Comparison of ENCODE assay signal across 8 cellular contexts in genomic region chr17:82022310-82022980, GRCh38. TPM values are rescaled to one million over a fixed set of nuclear protein-coding genes. Genes with fewer than 3 reads are reported as not detected.
DNase-seq lines count a peak whose midpoint lies in the region; ATAC-seq lines count a peak whose summit lies in the region.

Gene CENPX (minus strand): TSS chr17:82022878. CDS start chr17:82022861, 17 bp downstream.

- H3K36me3 Mint-ChIP-seq in activated naive CD8-positive, alpha-beta T cell treated with anti-CD3 and anti-CD28 coated beads for 36 hours: peaks cover 1% of the 10 kb centered on the region
- H3K36me3 Mint-ChIP-seq in stimulated activated effector memory CD8-positive, alpha-beta T cell treated with anti-CD3 and anti-CD28 coated beads, Interleukin-12 subunit alpha, Interleukin-12 subunit beta, amount 100 ng/mL, for 72 hours: peaks cover 20% of the 10 kb centered on the region

- ATAC-seq in HG03196 (IDR thresholded peaks at IDR 0.05; ENCODE audit: unreplicated experiment) (peak; percentile 10), HG02870 (IDR thresholded peaks at IDR 0.05; ENCODE audit: unreplicated experiment) (no peak)
- peak; percentile 17 for ATAC-seq in stimulated activated effector memory CD8-positive, alpha-beta T cell treated with anti-CD3 and anti-CD28 coated beads, Interleukin-12 subunit alpha, Interleukin-12 subunit beta, amount 100 ng/mL, for 72 hours

- no peaks in the 10 kb centered on the region for H3K9me3 Mint-ChIP-seq in activated naive CD8-positive, alpha-beta T cell treated with anti-CD3 and anti-CD28 coated beads for 36 hours
- no peaks in the 10 kb centered on the region for H3K9me3 Mint-ChIP-seq in stimulated activated effector memory CD8-positive, alpha-beta T cell treated with anti-CD3 and anti-CD28 coated beads, Interleukin-12 subunit alpha, Interleukin-12 subunit beta, amount 100 ng/mL, for 72 hours

- peak within 1 kb of the TSS; percentile 85 for H3K4me3 ChIP-seq in iPS-11a (ENCODE audit: low read depth, low read length)

- H3K27me3 Mint-ChIP-seq in activated naive CD8-positive, alpha-beta T cell treated with anti-CD3 and anti-CD28 coated beads for 36 hours: no peaks in the 10 kb centered on the region

- H3K4me3 Mint-ChIP-seq in activated naive CD8-positive, alpha-beta T cell treated with anti-CD3 and anti-CD28 coated beads for 36 hours: peak within 1 kb of the TSS; percentile 89
- peak within 1 kb of the TSS; percentile 79 for H3K4me3 Mint-ChIP-seq in stimulated activated effector memory CD8-positive, alpha-beta T cell treated with anti-CD3 and anti-CD28 coated beads, Interleukin-12 subunit alpha, Interleukin-12 subunit beta, amount 100 ng/mL, for 72 hours

- peak; percentile 59 for DNase-seq in D341Med (ENCODE audit: low spot score)
- DNase-seq in activated naive CD8-positive, alpha-beta T cell treated with anti-CD3 and anti-CD28 coated beads for 36 hours: peak; percentile 27
- peak in 1 of 2 donors; percentile 66 for DNase-seq in stimulated activated effector memory CD8-positive, alpha-beta T cell treated with anti-CD3 and anti-CD28 coated beads, Interleukin-12 subunit alpha, Interleukin-12 subunit beta, amount 100 ng/mL, for 72 hours (ENCODE audit: low spot score in 2 of 2)
- DNase-seq in epidermal melanocyte (ENCODE audit: insufficient read length, low spot score): no peak
- no peak for DNase-seq in NK-92 treated with Interleukin-12 subunit alpha and Interleukin-12 subunit beta, amount 100 ng/mL, for 24 hours (lab: John Stamatoyannopoulos, UW)

- H3K4me1 Mint-ChIP-seq in activated naive CD8-positive, alpha-beta T cell treated with anti-CD3 and anti-CD28 coated beads for 36 hours: peaks cover 11% of the 10 kb centered on the region
- H3K4me1 Mint-ChIP-seq in stimulated activated effector memory CD8-positive, alpha-beta T cell treated with anti-CD3 and anti-CD28 coated beads, Interleukin-12 subunit alpha, Interleukin-12 subunit beta, amount 100 ng/mL, for 72 hours: peaks cover 32% of the 10 kb centered on the region

- peak within 1 kb of the TSS; percentile 81 for H3K27ac Mint-ChIP-seq in activated naive CD8-positive, alpha-beta T cell treated with anti-CD3 and anti-CD28 coated beads for 36 hours
- H3K27ac Mint-ChIP-seq in stimulated activated effector memory CD8-positive, alpha-beta T cell treated with anti-CD3 and anti-CD28 coated beads, Interleukin-12 subunit alpha, Interleukin-12 subunit beta, amount 100 ng/mL, for 72 hours: peak within 1 kb of the TSS; percentile 68

RNA-seq across cellular contexts. Expression of gene CENPX, which starts in this region (rescaled TPM):
- 100 to 1,000 TPM; 119 to 131 TPM for total RNA-seq in activated naive CD8-positive, alpha-beta T cell treated with anti-CD3 and anti-CD28 coated beads for 36 hours

Comparison
In these comparisons a context has a peak if more than half of its experiments do, and no peak if none do; other contexts are left out.
1. DNase-seq: peak in D341Med (single experiment) and activated naive CD8-positive, alpha-beta T cell treated with anti-CD3 and anti-CD28 coated beads for 36 hours (single experiment); none in epidermal melanocyte (single experiment) and NK-92 treated with Interleukin-12 subunit alpha and Interleukin-12 subunit beta, amount 100 ng/mL, for 24 hours (single experiment).